14 cellular contexts compared by ENCODE assay signal in the genomic region with DNA sequence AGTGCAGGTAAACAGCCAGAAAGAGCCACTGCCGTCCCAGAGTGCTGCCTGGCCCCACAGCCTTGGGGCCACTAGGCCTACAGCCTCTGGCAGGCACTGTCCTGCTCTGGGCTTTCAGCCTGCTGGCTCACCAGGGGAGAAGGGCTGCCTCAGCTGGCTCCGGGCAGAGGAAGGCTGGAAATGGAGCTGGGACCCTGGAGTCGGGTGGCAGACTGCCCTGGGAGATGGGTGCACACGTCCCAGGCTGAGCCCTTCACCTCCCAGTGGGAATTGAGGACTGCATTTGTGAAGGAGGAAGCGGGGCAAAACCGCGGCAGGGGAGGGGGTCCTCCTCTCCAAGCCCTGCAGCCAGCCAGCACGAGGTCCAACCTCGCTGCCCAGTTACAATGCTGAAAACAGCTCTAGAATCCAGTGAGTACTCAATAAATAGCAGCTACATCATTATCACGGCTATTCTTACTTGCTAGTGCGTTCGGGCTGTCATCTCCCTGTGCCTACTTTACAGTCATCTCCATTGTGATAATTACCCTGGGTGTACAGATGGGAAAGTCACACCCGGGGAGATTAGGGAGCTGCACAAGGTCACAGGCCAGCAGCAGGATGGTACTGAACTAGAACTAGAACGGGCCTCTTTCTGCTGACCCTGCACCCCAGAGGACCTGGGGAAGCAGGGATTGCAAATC. TPM values are rescaled to one million over a fixed set of nuclear protein-coding genes. Genes with fewer than 3 reads are reported as not detected.
DNase-seq lines count a peak whose midpoint lies in the region; ATAC-seq and TF ChIP-seq lines count a peak whose summit lies in the region.
"Had no signal": no experiment of that assay in that cellular context is flagged by ENCODE, and none has a peak within 500 bp of the region (broad histone marks: within the 10 kb centered on the region; RNA-seq: fewer than 3 reads in every experiment).

No MANE protein-coding gene starts in this region.

- TF ChIP-seq POLR2A in sigmoid colon (IDR thresholded peaks at IDR 0.05): no peak

- H3K4me3 Mint-ChIP-seq in CD4-positive, alpha-beta T cell: no peak overlapping the region
- H3K4me3 Mint-ChIP-seq: central memory CD8-positive, alpha-beta T cell had no signal

- POLR2A ChIA-PET in CD4-positive, alpha-beta T cell (lab: Charles Lee): interaction anchor here (0.9 to 3.4 kb wide), 2 partner anchors 10 to 13 kb away, joined by 4 to 34 read pairs; a partner anchor contains a TSS

- no peak for TF ChIP-seq EP300 in sigmoid colon (IDR thresholded peaks at IDR 0.05)

- H3K27ac Mint-ChIP-seq in CD4-positive, alpha-beta T cell: peak overlapping the region; percentile 95

- peaks cover 8 to 32% (median 19%) of the 10 kb centered on the region in 4 donors for H3K36me3 ChIP-seq in sigmoid colon

- no peaks in the 10 kb centered on the region for H3K9me3 Mint-ChIP-seq in CD4-positive, alpha-beta T cell
- H3K9me3 Mint-ChIP-seq: central memory CD8-positive, alpha-beta T cell had no signal

- H3K4me1 Mint-ChIP-seq in CD4-positive, alpha-beta T cell (ENCODE audit: low read depth): peaks cover 51% of the 10 kb centered on the region

- peak overlapping the region; percentile 78 for H3K27ac ChIP-seq in CD4-positive, alpha-beta T cell (ENCODE audit: low read depth, low read length)
- H3K27ac ChIP-seq in angular gyrus (ENCODE audit: low read depth, low read length) (peak overlapping the region; percentile 60), sigmoid colon (peak overlapping the region in 1 of 4 donors; percentile 88)
- H3K27ac ChIP-seq: epithelial cell of prostate had no signal

- no peak for TF ChIP-seq CTCF in CD4-positive, alpha-beta T cell (IDR thresholded peaks at IDR 0.05)
- TF ChIP-seq CTCF in sigmoid colon (IDR thresholded peaks at IDR 0.05): no peak

- H3K36me3 Mint-ChIP-seq in CD4-positive, alpha-beta T cell (ENCODE audit: low read depth): peaks cover 27% of the 10 kb centered on the region

- no peaks in the 10 kb centered on the region for H3K27me3 Mint-ChIP-seq in CD4-positive, alpha-beta T cell
- H3K27me3 Mint-ChIP-seq: central memory CD8-positive, alpha-beta T cell had no signal

- H3K9me3 ChIP-seq in CD4-positive, alpha-beta T cell (ENCODE audit: control insufficient read depth, low read length): no peaks in the 10 kb centered on the region
- no peaks in the 10 kb centered on the region for H3K9me3 ChIP-seq in sigmoid colon

- DNase-seq in CD4-positive, alpha-beta T cell: no peak
- DNase-seq in hypothalamus (lab: John Stamatoyannopoulos, UW): peak in 31 of 51 donors; percentile 20 to 87 (median 62)
- peak; percentile 64 for DNase-seq in sigmoid colon
- no peak for DNase-seq in DMS 273 (lab: John Stamatoyannopoulos, UW; ENCODE audit: unreplicated experiment)
- DNase-seq in DMS79 treated with DMSO at 0.1 percent for 48 hours (lab: John Stamatoyannopoulos, UW): no peak
- DNase-seq in G401 (ENCODE audit: low spot score): no peak
- no peak for DNase-seq in NCI-H2196 (lab: John Stamatoyannopoulos, UW; ENCODE audit: unreplicated experiment)
- DNase-seq: activated CD4-positive, alpha-beta T cell treated with anti-CD3 and anti-CD28 coated beads for 1 hour; MV-4-11; SW 1271 had no signal

- CTCF ChIA-PET in CD4-positive, alpha-beta T cell (lab: Charles Lee): no interaction called here

- H3K4me1 ChIP-seq in sigmoid colon: peaks cover 0 to 79% (median 60%) of the 10 kb centered on the region in 4 donors

- H3K4me3 ChIP-seq in sigmoid colon: no peak overlapping the region

- 73 to 79% methylated on average over 14 of the region's 14 CpGs for WGBS in sigmoid colon, 2 donors

- in situ Hi-C loops in G401 (cut with HindIII; ENCODE audit: low sequenced_read_pairs): no loop called here

- intact Hi-C loops in CD4-positive, alpha-beta T cell (cut with DNase I, micrococcal nuclease): no loop called here
- intact Hi-C loops in sigmoid colon (cut with DNase I): loop anchor here (10.0 kb wide), 1 partner anchor 1410 kb away; a partner anchor contains a TSS

- no peaks in the 10 kb centered on the region for H3K27me3 ChIP-seq in CD4-positive, alpha-beta T cell (ENCODE audit: control insufficient read depth, insufficient read depth, low read length)
- H3K27me3 ChIP-seq in sigmoid colon: no peaks in the 10 kb centered on the region

- no peak for ATAC-seq in CD4-positive, alpha-beta T cell (ENCODE audit: poor library complexity)
- ATAC-seq: HCT116 had no signal

RNA-seq across cellular contexts. Expression of a gene that starts 13.1 kb away (rescaled TPM):
- 10 to 100 TPM; 18.9 TPM for total RNA-seq in CD4-positive, alpha-beta T cell
- 10 to 100 TPM; 27.1 to 41.0 (median 30.5) TPM for total RNA-seq in sigmoid colon
- 10 to 100 TPM; 20.1 to 24.7 (median 21.0) TPM for polyA plus RNA-seq in sigmoid colon
- total RNA-seq in G401 (2014; rRNA removed; shearing (Covaris generic)): not detected in 2 replicates

RNA-seq across cellular contexts. Expression of a gene that starts 37.1 kb away (rescaled TPM):
- not detected for total RNA-seq in CD4-positive, alpha-beta T cell
- total RNA-seq in sigmoid colon: not detected
- polyA plus RNA-seq in sigmoid colon: under 1 TPM in 1 of 3 donors, not detected in 2; 0.03 TPM
- not detected in 2 replicates for total RNA-seq in G401 (2014; rRNA removed; shearing (Covaris generic))

RNA-seq across cellular contexts. Expression of a gene that starts 52.2 kb away (rescaled TPM):
- total RNA-seq in CD4-positive, alpha-beta T cell: 10 to 100 TPM in 1 of 2 experiments, 1 to 10 TPM in 1; 9.5 to 11.3 TPM
- total RNA-seq in sigmoid colon: 10 to 100 TPM; 22.7 to 35.3 (median 28.9) TPM
- polyA plus RNA-seq in sigmoid colon: 10 to 100 TPM in 2 of 3 donors, 1 to 10 TPM in 1; 9.6 to 55.8 (median 25.2) TPM
- 94.6 and 98.6 TPM in 2 replicates for total RNA-seq in G401 (2014; rRNA removed; shearing (Covaris generic))

Comparison
In these comparisons a context has a peak if more than half of its experiments do, and no peak if none do; other contexts are left out.
1. DNase-seq: peak in hypothalamus (31 of 51) and sigmoid colon (single experiment); none in CD4-positive, alpha-beta T cell (0 of 10), DMS 273 (single experiment), DMS79 treated with DMSO at 0.1 percent for 48 hours (single experiment), G401 (single experiment) and NCI-H2196 (single experiment).
2. RNA of a gene that starts 13.1 kb away (total RNA-seq): 27.1 to 41.0 TPM in sigmoid colon and 18.9 TPM in CD4-positive, alpha-beta T cell; not detected in G401; every median in the first group is over 10 times any median in the second.